14 cellular contexts compared by ENCODE assay signal in the genomic region with DNA sequence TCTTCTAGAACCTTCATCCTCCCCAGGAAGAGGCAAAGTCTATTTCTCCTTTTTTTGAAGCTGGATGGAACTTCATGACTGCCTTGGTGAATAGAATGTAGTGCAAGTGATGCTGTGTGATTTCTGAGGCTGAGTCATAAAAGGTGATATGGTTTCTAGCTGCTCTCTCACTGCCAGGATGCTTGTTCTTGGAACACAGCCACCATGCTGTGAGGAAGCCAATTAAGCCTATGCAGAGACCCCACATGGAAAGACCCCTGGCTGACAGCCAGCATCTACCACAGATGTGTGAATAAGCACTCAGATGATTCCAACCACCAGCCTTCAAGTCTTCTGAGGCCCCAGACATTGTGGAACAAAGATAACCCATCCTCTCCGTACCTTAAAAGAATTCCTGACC. TPM values are rescaled to one million over a fixed set of nuclear protein-coding genes. Genes with fewer than 3 reads are reported as not detected.
DNase-seq lines count a peak whose midpoint lies in the region; ATAC-seq, FAIRE-seq and TF ChIP-seq lines count a peak whose summit lies in the region.
"Had no signal": no experiment of that assay in that cellular context is flagged by ENCODE, and none has a peak within 500 bp of the region (broad histone marks: within the 10 kb centered on the region; RNA-seq: fewer than 3 reads in every experiment).

No MANE protein-coding gene starts in this region.

- peaks cover 5% of the 10 kb centered on the region for H3K27me3 Mint-ChIP-seq in astrocyte (ENCODE audit: low read depth, unreplicated experiment)
- H3K27me3 Mint-ChIP-seq: activated naive CD8-positive, alpha-beta T cell treated with anti-CD3 and anti-CD28 coated beads, Interleukin-2, amount 10 ng/mL, durations not matched to agents 7 days and 5 days had no signal

- no peaks in the 10 kb centered on the region for H3K9me3 Mint-ChIP-seq in astrocyte (ENCODE audit: unreplicated experiment)

- no peaks in the 10 kb centered on the region for H3K27me3 ChIP-seq in astrocyte (ENCODE audit: insufficient read depth, low read length)
- H3K27me3 ChIP-seq: tibial nerve had no signal

- H3K9me3 ChIP-seq in astrocyte (ENCODE audit: insufficient read depth, low read depth, low read length), result no peaks in the 10 kb centered on the region
- H3K9me3 ChIP-seq: tibial nerve had no signal

- H3K4me1 ChIP-seq in astrocyte (ENCODE audit: insufficient read depth, low read length), result no peaks in the 10 kb centered on the region
- H3K4me1 ChIP-seq: tibial nerve had no signal

- no peak overlapping the region for H3K27ac Mint-ChIP-seq in astrocyte (ENCODE audit: unreplicated experiment)
- H3K27ac Mint-ChIP-seq: activated naive CD8-positive, alpha-beta T cell treated with anti-CD3 and anti-CD28 coated beads, Interleukin-2, amount 10 ng/mL, durations not matched to agents 7 days and 5 days had no signal

- no peaks in the 10 kb centered on the region for H4K20me1 ChIP-seq in astrocyte (ENCODE audit: insufficient read depth, low read length)

- H3K36me3 ChIP-seq in astrocyte (ENCODE audit: insufficient read depth, low read length), result no peaks in the 10 kb centered on the region

- H3K4me3 Mint-ChIP-seq in astrocyte (ENCODE audit: unreplicated experiment), result no peak overlapping the region
- H3K4me3 Mint-ChIP-seq: activated naive CD8-positive, alpha-beta T cell treated with anti-CD3 and anti-CD28 coated beads, Interleukin-2, amount 10 ng/mL, durations not matched to agents 7 days and 5 days had no signal

- no peak overlapping the region for H3K27ac ChIP-seq in astrocyte (ENCODE audit: low read depth, low read length)
- H3K27ac ChIP-seq: coronary artery, tibial nerve had no signal

- no peak for TF ChIP-seq CTCF in astrocyte (IDR thresholded peaks at IDR 0.05; ENCODE audit: insufficient read depth, low read depth, low read length)

- H3K9ac ChIP-seq in astrocyte (ENCODE audit: low read length), result no peak overlapping the region

- peaks cover 2% of the 10 kb centered on the region for H3K36me3 Mint-ChIP-seq in astrocyte (ENCODE audit: low read depth, unreplicated experiment)

- DNase-seq in NCI-H748 (lab: John Stamatoyannopoulos, UW; ENCODE audit: unreplicated experiment), result peak; percentile 61
- DNase-seq in NCI-H748 treated with DMSO at 0.1 percent for 48 hours (lab: John Stamatoyannopoulos, UW), result no peak
- peak; percentile 81 for DNase-seq in NCI-H1694 treated with DMSO at 0.1 percent for 48 hours (lab: John Stamatoyannopoulos, UW)
- DNase-seq in astrocyte (ENCODE audit: low read depth), result peak; percentile 60
- peak; percentile 4 for DNase-seq in retina
- DNase-seq in cerebellar nuclear complex (lab: John Stamatoyannopoulos, UW), result no peak
- DNase-seq: activated naive CD8-positive, alpha-beta T cell treated with anti-CD3 and anti-CD28 coated beads, Interleukin-2, amount 10 ng/mL, durations not matched to agents 7 days and 5 days; stimulated activated CD4-positive, alpha-beta T cell treated with anti-CD3 and anti-CD28 coated beads, Interleukin-15, amount 100 ng/mL, for 24 hours had no signal

- no peaks in the 10 kb centered on the region for H3K79me2 ChIP-seq in astrocyte (ENCODE audit: insufficient read depth, low read length)

- ATAC-seq in GM18909 (IDR thresholded peaks at IDR 0.05; ENCODE audit: poor library complexity, unreplicated experiment) (no peak), GM21360 (IDR thresholded peaks at IDR 0.05; ENCODE audit: unreplicated experiment) (no peak)
- ATAC-seq: Right ventricle myocardium inferior had no signal

- no peak for FAIRE-seq in astrocyte (lab: Jason Lieb, UNC)
- FAIRE-seq: TTC549 had no signal

- H3K4me2 ChIP-seq in astrocyte (ENCODE audit: low read length), result no peak overlapping the region

- H3K4me3 ChIP-seq in astrocyte (ENCODE audit: insufficient read depth, low read depth, low read length), result no peak overlapping the region
- H3K4me3 ChIP-seq: coronary artery, tibial nerve had no signal

- H2AFZ ChIP-seq in astrocyte (ENCODE audit: low read depth, low read length), result no peak overlapping the region

- no peaks in the 10 kb centered on the region for H3K4me1 Mint-ChIP-seq in astrocyte (ENCODE audit: low read depth, unreplicated experiment)
- H3K4me1 Mint-ChIP-seq: activated naive CD8-positive, alpha-beta T cell treated with anti-CD3 and anti-CD28 coated beads, Interleukin-2, amount 10 ng/mL, durations not matched to agents 7 days and 5 days had no signal

RNA-seq across cellular contexts. Expression of a gene that starts 57.0 kb away (rescaled TPM):
- 1.3 and 2.1 TPM in 2 replicates for total RNA-seq in astrocyte
- total RNA-seq: activated naive CD8-positive, alpha-beta T cell treated with anti-CD3 and anti-CD28 coated beads, Interleukin-2, amount 10 ng/mL, durations not matched to agents 7 days and 5 days; Right ventricle myocardium inferior; tibial nerve had no signal

Comparison
In these comparisons a context has a peak if more than half of its experiments do, and no peak if none do; other contexts are left out.
1. DNase-seq: peak in NCI-H748 (single experiment), NCI-H1694 treated with DMSO at 0.1 percent for 48 hours (single experiment), astrocyte (single experiment) and retina (single experiment); none in NCI-H748 treated with DMSO at 0.1 percent for 48 hours (single experiment) and cerebellar nuclear complex (0 of 2).